ENCODE assay signal across 2 cellular contexts in the genomic region with DNA sequence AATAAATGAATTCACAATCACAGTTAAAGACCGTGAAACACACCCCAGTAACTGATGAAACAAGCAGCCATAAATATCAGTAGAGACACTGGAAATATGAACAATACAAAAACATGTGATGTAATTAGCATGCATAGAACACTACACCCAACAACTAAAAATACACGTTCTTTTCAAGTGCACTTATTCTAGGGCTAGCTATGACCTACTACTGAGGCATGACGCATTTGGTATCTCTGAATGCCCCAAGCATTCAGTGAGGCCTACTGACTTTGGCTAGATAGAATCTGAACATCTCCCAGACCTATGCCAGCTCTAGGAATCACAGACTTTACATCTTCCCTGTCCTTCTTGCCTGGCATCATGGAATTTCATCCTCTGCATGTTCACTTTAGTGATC.
TF ChIP-seq lines count a peak whose summit lies in the region.

No MANE protein-coding gene starts in this region.

TF ChIP-seq in A549, 52 proteins besides CTCF, POLR2A, EP300 and RAD21 (continued from another document):
- TF ChIP-seq HOXB13 (CRISPR knock-in tag; IDR thresholded peaks at IDR 0.05; ENCODE audit: low read depth) (no peak), NFE2L2 (conservative IDR thresholded peaks at IDR 0.05; ENCODE audit: low read length) (no peak), PHF8 (IDR thresholded peaks at IDR 0.05; ENCODE audit: borderline replicate concordance, low read depth) (no peak), CEBPB (IDR thresholded peaks at IDR 0.05) (no peak), MAZ (IDR thresholded peaks at IDR 0.05; ENCODE audit: borderline replicate concordance, low read depth, low read length) (no peak), ZFP36 (IDR thresholded peaks at IDR 0.05; ENCODE audit: borderline replicate concordance, partially characterized antibody) (no peak), FOSB (CRISPR knock-in tag; IDR thresholded peaks at IDR 0.05) (no peak)
- TF ChIP-seq, protein P1, sequence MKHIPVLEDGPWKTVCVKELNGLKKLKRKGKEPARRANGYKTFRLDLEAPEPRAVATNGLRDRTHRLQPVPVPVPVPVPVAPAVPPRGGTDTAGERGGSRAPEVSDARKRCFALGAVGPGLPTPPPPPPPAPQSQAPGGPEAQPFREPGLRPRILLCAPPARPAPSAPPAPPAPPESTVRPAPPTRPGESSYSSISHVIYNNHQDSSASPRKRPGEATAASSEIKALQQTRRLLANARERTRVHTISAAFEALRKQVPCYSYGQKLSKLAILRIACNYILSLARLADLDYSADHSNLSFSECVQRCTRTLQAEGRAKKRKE (CRISPR knock-in tag; IDR thresholded peaks at IDR 0.05; ENCODE audit: low read depth) = no peak
- TF ChIP-seq, protein P2, sequence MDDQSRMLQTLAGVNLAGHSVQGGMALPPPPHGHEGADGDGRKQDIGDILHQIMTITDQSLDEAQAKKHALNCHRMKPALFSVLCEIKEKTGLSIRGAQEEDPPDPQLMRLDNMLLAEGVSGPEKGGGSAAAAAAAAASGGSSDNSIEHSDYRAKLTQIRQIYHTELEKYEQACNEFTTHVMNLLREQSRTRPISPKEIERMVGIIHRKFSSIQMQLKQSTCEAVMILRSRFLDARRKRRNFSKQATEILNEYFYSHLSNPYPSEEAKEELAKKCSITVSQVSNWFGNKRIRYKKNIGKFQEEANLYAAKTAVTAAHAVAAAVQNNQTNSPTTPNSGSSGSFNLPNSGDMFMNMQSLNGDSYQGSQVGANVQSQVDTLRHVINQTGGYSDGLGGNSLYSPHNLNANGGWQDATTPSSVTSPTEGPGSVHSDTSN (IDR thresholded peaks at IDR 0.05) = no peak

TF ChIP-seq in H1, 55 proteins besides CTCF, POLR2A, EP300 and RAD21 (continued from another document):
- TF ChIP-seq ZNF274 (IDR thresholded peaks at IDR 0.05; ENCODE audit: borderline replicate concordance, extremely low read depth, low read length) = no peak
- TF ChIP-seq POU5F1 (IDR thresholded peaks at IDR 0.05; ENCODE audit: low read depth, low read length) = no peak
- TF ChIP-seq BACH1 (IDR thresholded peaks at IDR 0.05; ENCODE audit: low read length) = no peak
- no peak for TF ChIP-seq KDM1A (IDR thresholded peaks at IDR 0.05; ENCODE audit: borderline replicate concordance, low read length)
- no peak for TF ChIP-seq CHD2 (IDR thresholded peaks at IDR 0.05; ENCODE audit: low read length)
- TF ChIP-seq CBX8 (IDR thresholded peaks at IDR 0.05; ENCODE audit: borderline replicate concordance, low read depth, low read length) = no peak
- no peak for TF ChIP-seq RNF2 (IDR thresholded peaks at IDR 0.05; ENCODE audit: borderline replicate concordance, low read depth, low read length, missing control alignments, poor library complexity, severe bottlenecking)
- TF ChIP-seq, protein P3, sequence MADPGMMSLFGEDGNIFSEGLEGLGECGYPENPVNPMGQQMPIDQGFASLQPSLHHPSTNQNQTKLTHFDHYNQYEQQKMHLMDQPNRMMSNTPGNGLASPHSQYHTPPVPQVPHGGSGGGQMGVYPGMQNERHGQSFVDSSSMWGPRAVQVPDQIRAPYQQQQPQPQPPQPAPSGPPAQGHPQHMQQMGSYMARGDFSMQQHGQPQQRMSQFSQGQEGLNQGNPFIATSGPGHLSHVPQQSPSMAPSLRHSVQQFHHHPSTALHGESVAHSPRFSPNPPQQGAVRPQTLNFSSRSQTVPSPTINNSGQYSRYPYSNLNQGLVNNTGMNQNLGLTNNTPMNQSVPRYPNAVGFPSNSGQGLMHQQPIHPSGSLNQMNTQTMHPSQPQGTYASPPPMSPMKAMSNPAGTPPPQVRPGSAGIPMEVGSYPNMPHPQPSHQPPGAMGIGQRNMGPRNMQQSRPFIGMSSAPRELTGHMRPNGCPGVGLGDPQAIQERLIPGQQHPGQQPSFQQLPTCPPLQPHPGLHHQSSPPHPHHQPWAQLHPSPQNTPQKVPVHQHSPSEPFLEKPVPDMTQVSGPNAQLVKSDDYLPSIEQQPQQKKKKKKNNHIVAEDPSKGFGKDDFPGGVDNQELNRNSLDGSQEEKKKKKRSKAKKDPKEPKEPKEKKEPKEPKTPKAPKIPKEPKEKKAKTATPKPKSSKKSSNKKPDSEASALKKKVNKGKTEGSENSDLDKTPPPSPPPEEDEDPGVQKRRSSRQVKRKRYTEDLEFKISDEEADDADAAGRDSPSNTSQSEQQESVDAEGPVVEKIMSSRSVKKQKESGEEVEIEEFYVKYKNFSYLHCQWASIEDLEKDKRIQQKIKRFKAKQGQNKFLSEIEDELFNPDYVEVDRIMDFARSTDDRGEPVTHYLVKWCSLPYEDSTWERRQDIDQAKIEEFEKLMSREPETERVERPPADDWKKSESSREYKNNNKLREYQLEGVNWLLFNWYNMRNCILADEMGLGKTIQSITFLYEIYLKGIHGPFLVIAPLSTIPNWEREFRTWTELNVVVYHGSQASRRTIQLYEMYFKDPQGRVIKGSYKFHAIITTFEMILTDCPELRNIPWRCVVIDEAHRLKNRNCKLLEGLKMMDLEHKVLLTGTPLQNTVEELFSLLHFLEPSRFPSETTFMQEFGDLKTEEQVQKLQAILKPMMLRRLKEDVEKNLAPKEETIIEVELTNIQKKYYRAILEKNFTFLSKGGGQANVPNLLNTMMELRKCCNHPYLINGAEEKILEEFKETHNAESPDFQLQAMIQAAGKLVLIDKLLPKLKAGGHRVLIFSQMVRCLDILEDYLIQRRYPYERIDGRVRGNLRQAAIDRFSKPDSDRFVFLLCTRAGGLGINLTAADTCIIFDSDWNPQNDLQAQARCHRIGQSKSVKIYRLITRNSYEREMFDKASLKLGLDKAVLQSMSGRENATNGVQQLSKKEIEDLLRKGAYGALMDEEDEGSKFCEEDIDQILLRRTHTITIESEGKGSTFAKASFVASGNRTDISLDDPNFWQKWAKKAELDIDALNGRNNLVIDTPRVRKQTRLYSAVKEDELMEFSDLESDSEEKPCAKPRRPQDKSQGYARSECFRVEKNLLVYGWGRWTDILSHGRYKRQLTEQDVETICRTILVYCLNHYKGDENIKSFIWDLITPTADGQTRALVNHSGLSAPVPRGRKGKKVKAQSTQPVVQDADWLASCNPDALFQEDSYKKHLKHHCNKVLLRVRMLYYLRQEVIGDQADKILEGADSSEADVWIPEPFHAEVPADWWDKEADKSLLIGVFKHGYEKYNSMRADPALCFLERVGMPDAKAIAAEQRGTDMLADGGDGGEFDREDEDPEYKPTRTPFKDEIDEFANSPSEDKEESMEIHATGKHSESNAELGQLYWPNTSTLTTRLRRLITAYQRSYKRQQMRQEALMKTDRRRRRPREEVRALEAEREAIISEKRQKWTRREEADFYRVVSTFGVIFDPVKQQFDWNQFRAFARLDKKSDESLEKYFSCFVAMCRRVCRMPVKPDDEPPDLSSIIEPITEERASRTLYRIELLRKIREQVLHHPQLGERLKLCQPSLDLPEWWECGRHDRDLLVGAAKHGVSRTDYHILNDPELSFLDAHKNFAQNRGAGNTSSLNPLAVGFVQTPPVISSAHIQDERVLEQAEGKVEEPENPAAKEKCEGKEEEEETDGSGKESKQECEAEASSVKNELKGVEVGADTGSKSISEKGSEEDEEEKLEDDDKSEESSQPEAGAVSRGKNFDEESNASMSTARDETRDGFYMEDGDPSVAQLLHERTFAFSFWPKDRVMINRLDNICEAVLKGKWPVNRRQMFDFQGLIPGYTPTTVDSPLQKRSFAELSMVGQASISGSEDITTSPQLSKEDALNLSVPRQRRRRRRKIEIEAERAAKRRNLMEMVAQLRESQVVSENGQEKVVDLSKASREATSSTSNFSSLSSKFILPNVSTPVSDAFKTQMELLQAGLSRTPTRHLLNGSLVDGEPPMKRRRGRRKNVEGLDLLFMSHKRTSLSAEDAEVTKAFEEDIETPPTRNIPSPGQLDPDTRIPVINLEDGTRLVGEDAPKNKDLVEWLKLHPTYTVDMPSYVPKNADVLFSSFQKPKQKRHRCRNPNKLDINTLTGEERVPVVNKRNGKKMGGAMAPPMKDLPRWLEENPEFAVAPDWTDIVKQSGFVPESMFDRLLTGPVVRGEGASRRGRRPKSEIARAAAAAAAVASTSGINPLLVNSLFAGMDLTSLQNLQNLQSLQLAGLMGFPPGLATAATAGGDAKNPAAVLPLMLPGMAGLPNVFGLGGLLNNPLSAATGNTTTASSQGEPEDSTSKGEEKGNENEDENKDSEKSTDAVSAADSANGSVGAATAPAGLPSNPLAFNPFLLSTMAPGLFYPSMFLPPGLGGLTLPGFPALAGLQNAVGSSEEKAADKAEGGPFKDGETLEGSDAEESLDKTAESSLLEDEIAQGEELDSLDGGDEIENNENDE (IDR thresholded peaks at IDR 0.05; ENCODE audit: insufficient replicate concordance, low read length) = no peak
- TF ChIP-seq, protein P4, sequence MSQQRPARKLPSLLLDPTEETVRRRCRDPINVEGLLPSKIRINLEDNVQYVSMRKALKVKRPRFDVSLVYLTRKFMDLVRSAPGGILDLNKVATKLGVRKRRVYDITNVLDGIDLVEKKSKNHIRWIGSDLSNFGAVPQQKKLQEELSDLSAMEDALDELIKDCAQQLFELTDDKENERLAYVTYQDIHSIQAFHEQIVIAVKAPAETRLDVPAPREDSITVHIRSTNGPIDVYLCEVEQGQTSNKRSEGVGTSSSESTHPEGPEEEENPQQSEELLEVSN (IDR thresholded peaks at IDR 0.05) = no peak
- TF ChIP-seq SRF (IDR thresholded peaks at IDR 0.05; ENCODE audit: low read depth, low read length) = no peak
